Comparison of ENCODE assay signal across 25 cellular contexts in genomic region chr4:148072789-148073188, GRCh38.
"Had no signal": no experiment of that assay in that cellular context is flagged by ENCODE, and none has a peak within 500 bp of the region (broad histone marks: within the 10 kb centered on the region; RNA-seq: fewer than 3 reads in every experiment).

No MANE protein-coding gene starts in this region.

- H3K27ac Mint-ChIP-seq: activated CD4-positive, alpha-beta memory T cell treated with anti-CD3 and anti-CD28 coated beads for 36 hours; activated CD4-positive, alpha-beta T cell treated with anti-CD3 and anti-CD28 coated beads for 36 hours; activated CD4-positive, alpha-beta T cell treated with anti-CD3 and anti-CD28 coated beads, Interleukin-2, amount 10 ng/mL, durations not matched to agents 24 days and 14 days; activated CD8-positive, alpha-beta T cell treated with anti-CD3 and anti-CD28 coated beads, Interleukin-2, amount 10 ng/mL, durations not matched to agents 7 days and 5 days; activated naive CD8-positive, alpha-beta T cell; activated T-helper 17 cell treated with anti-CD3 and anti-CD28 coated beads, Interleukin-2, amount 50 U/mL, for 72 hours; T-helper 17 cell; T-helper 2 cell treated with Interferon-gamma antibody and Interleukin-4, amounts not matched to agents 5 μg/mL and 100 μg/mL, for 36 hours had no signal

- ATAC-seq: activated CD4-positive, alpha-beta T cell treated with anti-CD3 and anti-CD28 coated beads for 36 hours; activated CD8-positive, alpha-beta T cell treated with anti-CD3 and anti-CD28 coated beads, Interleukin-2, amount 10 ng/mL, durations not matched to agents 7 days and 5 days; activated T-cell treated with anti-CD3 and anti-CD28 coated beads, Interleukin-2, amount 50 U/mL, for 4 hours; activated T-helper 17 cell treated with anti-CD3 and anti-CD28 coated beads, Interleukin-2, amount 50 U/mL, for 72 hours; gastroesophageal sphincter; T-helper 17 cell had no signal

- H3K4me3 Mint-ChIP-seq: activated CD4-positive, alpha-beta memory T cell treated with anti-CD3 and anti-CD28 coated beads for 36 hours; activated CD4-positive, alpha-beta T cell treated with anti-CD3 and anti-CD28 coated beads for 36 hours; activated CD4-positive, alpha-beta T cell treated with anti-CD3 and anti-CD28 coated beads, Interleukin-2, amount 10 ng/mL, durations not matched to agents 24 days and 14 days; activated CD8-positive, alpha-beta T cell treated with anti-CD3 and anti-CD28 coated beads, Interleukin-2, amount 10 ng/mL, durations not matched to agents 7 days and 5 days; activated naive CD8-positive, alpha-beta T cell; activated T-cell treated with anti-CD3 and anti-CD28 coated beads, Interleukin-2, amount 50 U/mL, for 4 hours; activated T-helper 17 cell treated with anti-CD3 and anti-CD28 coated beads, Interleukin-2, amount 50 U/mL, for 72 hours; T-helper 17 cell; T-helper 2 cell treated with Interferon-gamma antibody and Interleukin-4, amounts not matched to agents 5 μg/mL and 100 μg/mL, for 36 hours had no signal

- H3K27me3 ChIP-seq: esophagus squamous epithelium, gastroesophageal sphincter had no signal

- H3K27ac ChIP-seq: epithelial cell of prostate, esophagus squamous epithelium, gastroesophageal sphincter had no signal

- H3K27me3 Mint-ChIP-seq: activated CD4-positive, alpha-beta memory T cell treated with anti-CD3 and anti-CD28 coated beads for 36 hours; activated CD4-positive, alpha-beta T cell treated with anti-CD3 and anti-CD28 coated beads for 36 hours; activated CD4-positive, alpha-beta T cell treated with anti-CD3 and anti-CD28 coated beads, Interleukin-2, amount 10 ng/mL, durations not matched to agents 24 days and 14 days; activated naive CD8-positive, alpha-beta T cell; activated T-helper 17 cell treated with anti-CD3 and anti-CD28 coated beads, Interleukin-2, amount 50 U/mL, for 72 hours; T-helper 17 cell had no signal

- H3K4me3 ChIP-seq: esophagus squamous epithelium, gastroesophageal sphincter had no signal

- DNase-seq: activated CD4-positive, alpha-beta memory T cell treated with anti-CD3 and anti-CD28 coated beads for 36 hours; activated CD4-positive, alpha-beta T cell treated with anti-CD3 and anti-CD28 coated beads for 36 hours; activated CD4-positive, alpha-beta T cell treated with anti-CD3 and anti-CD28 coated beads, Interleukin-2, amount 10 ng/mL, durations not matched to agents 24 days and 14 days; activated CD4-positive, CD25-positive, alpha-beta regulatory T cell; activated CD4-positive, CD25-positive, alpha-beta regulatory T cell treated with anti-CD3 and anti-CD28 coated beads, Interleukin-2, amount 50 U/mL, for 72 hours; activated CD8-positive, alpha-beta T cell treated with anti-CD3 and anti-CD28 coated beads, Interleukin-2, amount 10 ng/mL, durations not matched to agents 7 days and 5 days; activated effector memory CD4-positive, alpha-beta T cell treated with Interleukin-2 at 50 U/mL for 16 hours; activated gamma-delta T cell treated with Interleukin-2 at 50 U/mL for 16 hours; activated naive CD4-positive, alpha-beta T cell treated with anti-CD3 and anti-CD28 coated beads, Interleukin-2, amount 50 U/mL, for 16 hours; activated naive CD4-positive, alpha-beta T cell treated with Interleukin-2 at 50 U/mL for 16 hours; activated T-cell treated with anti-CD3 and anti-CD28 coated beads, Interleukin-2, amount 50 U/mL, for 4 hours; amniotic stem cell; anterior cingulate cortex; caudate nucleus; effector CD8-positive, alpha-beta T cell; esophagus squamous epithelium; foreskin melanocyte; T-helper 1 cell; T-helper 17 cell; T1000 had no signal

- H3K4me1 Mint-ChIP-seq: activated CD4-positive, alpha-beta T cell treated with anti-CD3 and anti-CD28 coated beads for 36 hours; activated CD4-positive, alpha-beta T cell treated with anti-CD3 and anti-CD28 coated beads, Interleukin-2, amount 10 ng/mL, durations not matched to agents 24 days and 14 days had no signal
